ENCODE assay signal across 1 cellular context in genomic region chr7:148939128-148939747, GRCh38.
TF ChIP-seq lines count a peak whose summit lies in the region.

No MANE protein-coding gene starts in this region.

TF ChIP-seq in GM12878, 131 proteins besides CTCF, POLR2A, EP300 and RAD21:
- peak; percentile 27; the same call in 1 of the 2 replicates for TF ChIP-seq RUNX3 (IDR thresholded peaks at IDR 0.05; ENCODE audit: low read length)
- no peak for TF ChIP-seq PAX8 (IDR thresholded peaks at IDR 0.05)
- no peak for TF ChIP-seq JUND (IDR thresholded peaks at IDR 0.05; ENCODE audit: low read depth, low read length)
- peak; percentile 38 for TF ChIP-seq JUNB (IDR thresholded peaks at IDR 0.05)
